ENCODE assay signal across 20 cellular contexts in the genomic region with DNA sequence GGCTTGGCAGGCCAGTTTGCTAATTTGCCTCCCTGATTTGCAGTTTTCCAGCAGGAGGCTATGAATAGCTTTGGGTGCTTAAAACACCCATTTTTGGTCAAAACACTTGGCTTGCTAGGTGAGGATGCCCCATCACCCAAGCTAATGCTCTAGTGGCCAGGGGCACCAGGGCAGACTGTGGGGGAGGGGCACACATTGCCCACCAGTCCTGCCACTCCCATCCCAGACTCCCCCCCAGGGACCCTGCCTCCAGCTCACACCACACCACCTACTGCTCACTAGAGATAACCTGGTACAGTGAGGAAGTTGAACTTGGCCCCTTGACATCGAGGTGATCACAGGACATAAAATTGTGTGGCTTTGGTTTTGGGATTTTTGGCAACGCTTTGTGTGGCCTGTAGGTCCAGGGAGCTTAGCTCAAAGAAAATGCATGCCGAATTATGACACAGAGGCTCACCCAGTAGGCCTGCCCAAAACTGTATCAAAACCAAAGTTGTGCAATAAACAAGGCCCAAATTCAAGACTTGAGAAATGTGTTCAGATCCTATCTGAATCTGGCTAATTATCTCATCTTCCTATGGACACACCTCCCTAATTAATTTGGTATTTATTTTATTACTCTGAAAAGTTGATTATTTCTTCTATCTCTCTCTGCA. TPM values are rescaled to one million over a fixed set of nuclear protein-coding genes. Genes with fewer than 3 reads are reported as not detected.
DNase-seq lines count a peak whose midpoint lies in the region; ATAC-seq and TF ChIP-seq lines count a peak whose summit lies in the region.
"Had no signal": no experiment of that assay in that cellular context is flagged by ENCODE, and none has a peak within 500 bp of the region (broad histone marks: within the 10 kb centered on the region; RNA-seq: fewer than 3 reads in every experiment).

No MANE protein-coding gene starts in this region.

- no peak overlapping the region for H3K27ac Mint-ChIP-seq in endothelial cell (ENCODE audit: unreplicated experiment)
- H3K27ac Mint-ChIP-seq in T-cell: no peak overlapping the region
- H3K27ac Mint-ChIP-seq: activated naive CD8-positive, alpha-beta T cell treated with anti-CD3 and anti-CD28 coated beads, Interleukin-2, amount 50 U/mL, for 24 hours; stimulated activated naive B cell treated with anti-CD40 and anti-IgM and Interleukin-4, amounts not matched to agents 10 μg/mL and 1 μg/mL and 100 μg/mL, for 72 hours had no signal

- no peak overlapping the region for H3K9ac ChIP-seq in IMR-90 (ENCODE audit: low read depth, low read length)
- peak overlapping the region; percentile 89 for H3K9ac ChIP-seq in adipocyte (ENCODE audit: low read length)
- peak overlapping the region; percentile 13; the same call in 1 of the 2 replicates for H3K9ac ChIP-seq in iPS-20b (ENCODE audit: low read depth, low read length)
- H3K9ac ChIP-seq in subcutaneous abdominal adipose tissue (ENCODE audit: low read length in 5 of 5): peak overlapping the region in 1 of 5 donors; percentile 1
- H3K9ac ChIP-seq: BLaER1 treated with 17β-estradiol and CSF1 and Interleukin-3, amounts not matched to agents 10 nM and 100 nM had no signal

- in situ Hi-C loops in IMR-90 (cut with MboI; ENCODE audit: low sequenced_read_pairs): loop anchor here (5.0 kb wide), 2 partner anchors 427 to 712 kb away; no protein-coding TSS in a partner anchor

- H3K9me3 ChIP-seq in IMR-90 (ENCODE audit: control insufficient read depth, insufficient read depth, low read length) (no peaks in the 10 kb centered on the region), adipocyte (ENCODE audit: control insufficient read depth, low read length) (no peaks in the 10 kb centered on the region), iPS-20b (ENCODE audit: insufficient read depth, low read depth, low read length) (no peaks in the 10 kb centered on the region), subcutaneous abdominal adipose tissue (ENCODE audit: control insufficient read depth in 5 of 5, low read length in 5 of 5) (no peaks in the 10 kb centered on the region)
- H3K9me3 ChIP-seq: BLaER1 treated with 17β-estradiol and CSF1 and Interleukin-3, amounts not matched to agents 10 nM and 100 nM; esophagus squamous epithelium had no signal

- H3K27me3 ChIP-seq in IMR-90 (ENCODE audit: control insufficient read depth, insufficient read depth, low read length) (no peaks in the 10 kb centered on the region), adipocyte (replicated peaks; ENCODE audit: control insufficient read depth, insufficient read depth, low read length) (no peaks in the 10 kb centered on the region), iPS-20b (ENCODE audit: insufficient read depth, low read length) (peaks cover 18% of the 10 kb centered on the region), subcutaneous abdominal adipose tissue (ENCODE audit: control insufficient read depth in 5 of 5, insufficient read depth in 4 of 5, low read length in 5 of 5) (peaks cover 0 to 5% (median 0%) of the 10 kb centered on the region in 5 donors)

- H3K27me3 Mint-ChIP-seq in endothelial cell (ENCODE audit: unreplicated experiment) (peaks cover 9% of the 10 kb centered on the region), T-cell (peaks cover 60 to 69% of the 10 kb centered on the region in 2 donors)

- H3K4me3 Mint-ChIP-seq in endothelial cell (ENCODE audit: unreplicated experiment) (no peak overlapping the region), T-cell (no peak overlapping the region)
- H3K4me3 Mint-ChIP-seq: activated naive CD8-positive, alpha-beta T cell treated with anti-CD3 and anti-CD28 coated beads, Interleukin-2, amount 50 U/mL, for 24 hours; stimulated activated naive B cell treated with anti-CD40 and anti-IgM and Interleukin-4, amounts not matched to agents 10 μg/mL and 1 μg/mL and 100 μg/mL, for 72 hours had no signal

- no TSS peak for BruUV-seq in IMR-90 (replicated peaks; lab: Mats Ljungman, UMichigan)

- H3K9me1 ChIP-seq in IMR-90 (ENCODE audit: insufficient read depth, low read length): peaks cover 23% of the 10 kb centered on the region

- no peak overlapping the region for H3K18ac ChIP-seq in IMR-90 (ENCODE audit: low read depth, low read length)

- H3K36me3 ChIP-seq in IMR-90 (ENCODE audit: control insufficient read depth, insufficient read depth, low read length) (no peaks in the 10 kb centered on the region), adipocyte (ENCODE audit: control insufficient read depth, insufficient read depth, low read length, severe bottlenecking) (no peaks in the 10 kb centered on the region), iPS-20b (ENCODE audit: insufficient read depth, low read depth, low read length) (no peaks in the 10 kb centered on the region), subcutaneous abdominal adipose tissue (ENCODE audit: control insufficient read depth in 5 of 5, insufficient read depth in 5 of 5, low read length in 5 of 5) (no peaks in the 10 kb centered on the region)
- H3K36me3 ChIP-seq: BLaER1 treated with 17β-estradiol and CSF1 and Interleukin-3, amounts not matched to agents 10 nM and 100 nM; esophagus squamous epithelium had no signal

- H3K4me1 ChIP-seq in IMR-90 (ENCODE audit: control insufficient read depth, insufficient read depth, low read length): peaks cover 25% of the 10 kb centered on the region
- peaks cover 68% of the 10 kb centered on the region for H3K4me1 ChIP-seq in adipocyte (ENCODE audit: control insufficient read depth, insufficient read depth, low read length)
- peaks cover 63% of the 10 kb centered on the region for H3K4me1 ChIP-seq in iPS-20b (ENCODE audit: insufficient read depth, low read length)
- H3K4me1 ChIP-seq in subcutaneous abdominal adipose tissue (ENCODE audit: control insufficient read depth in 5 of 5, insufficient read depth in 5 of 5, low read length in 5 of 5): peaks cover 11 to 80% (median 73%) of the 10 kb centered on the region in 5 donors

- peak overlapping the region; percentile 62; the same call in 1 of the 2 replicates for H3K14ac ChIP-seq in IMR-90 (replicated peaks; ENCODE audit: low read depth, low read length)

- CTCF ChIA-PET in IMR-90 (lab: Yijun Ruan, JAX) (interaction anchor here (0.7 to 4.5 kb wide), 5 partner anchors 89 to 714 kb away, joined by 3 to 26 read pairs (median 3); no protein-coding TSS in a partner anchor), T-cell (lab: Charles Lee) (interaction anchor here (0.8 to 4.8 kb wide), 5 partner anchors 14 to 716 kb away, joined by 3 to 33 read pairs (median 3); no protein-coding TSS in a partner anchor)

- no peak overlapping the region for H2AK9ac ChIP-seq in IMR-90 (replicated peaks; ENCODE audit: low read depth, low read length, poor library complexity)

- no peak overlapping the region for H2BK5ac ChIP-seq in IMR-90 (ENCODE audit: low read depth, low read length, poor library complexity, severe bottlenecking)

- H3K79me1 ChIP-seq in IMR-90 (ENCODE audit: low read depth in 1 of 2, low read length in 2 of 2): peaks cover 27 to 75% of the 10 kb centered on the region in 2 experiments

- no peak overlapping the region for H2AFZ ChIP-seq in IMR-90 (replicated peaks; ENCODE audit: low read length, poor library complexity)

- H3K4me1 Mint-ChIP-seq in endothelial cell (ENCODE audit: unreplicated experiment) (peaks cover 53% of the 10 kb centered on the region), T-cell (peaks cover 15 to 19% (median 18%) of the 10 kb centered on the region in 3 donors)

- ATAC-seq in IMR-90 (ENCODE audit: low read depth): no peak
- ATAC-seq in T-cell (replicated peaks in 1 of 4): no peak
- ATAC-seq: activated naive CD8-positive, alpha-beta T cell treated with anti-CD3 and anti-CD28 coated beads, Interleukin-2, amount 50 U/mL, for 24 hours; stimulated activated naive B cell treated with anti-CD40 and anti-IgM and Interleukin-4, amounts not matched to agents 10 μg/mL and 1 μg/mL and 100 μg/mL, for 72 hours had no signal

- WGBS in IMR-90 (ENCODE audit: extremely low coverage in 2 of 2, insufficient read length in 1 of 2), 2 experiments: no CpG with 5 or more reads among the region's 3 CpGs

- peak overlapping the region; percentile 85 for H2AK5ac ChIP-seq in IMR-90 (ENCODE audit: low read depth, low read length)

- peak overlapping the region; percentile 54 for H2BK120ac ChIP-seq in IMR-90 (ENCODE audit: low read depth, low read length)

- H2BK20ac ChIP-seq in IMR-90 (ENCODE audit: low read depth, low read length): peak overlapping the region; percentile 12; the same call in 1 of the 2 replicates

- H3K56ac ChIP-seq in IMR-90 (ENCODE audit: extremely low read depth, insufficient read depth, low read length): no peak overlapping the region

- H3K4ac ChIP-seq in IMR-90 (ENCODE audit: low read depth, low read length): peak overlapping the region; percentile 45

- H3K23ac ChIP-seq in IMR-90 (ENCODE audit: low read depth, low read length): peak overlapping the region; percentile 3; the same call in 1 of the 2 replicates

- TF ChIP-seq RAD21 in IMR-90 (IDR thresholded peaks at IDR 0.05; ENCODE audit: low read length): no peak

- H3K4me3 ChIP-seq in IMR-90 (ENCODE audit: insufficient read depth, low read depth, low read length): no peak overlapping the region
- peak overlapping the region; percentile 88 for H3K4me3 ChIP-seq in adipocyte (ENCODE audit: low read length)
- H3K4me3 ChIP-seq in iPS-20b (ENCODE audit: low read length): peak overlapping the region; percentile 6; the same call in 1 of the 2 replicates
- H3K4me3 ChIP-seq in subcutaneous abdominal adipose tissue (ENCODE audit: low read depth in 1 of 5, low read length in 5 of 5): peak overlapping the region in 2 of 5 donors; percentile 9 to 19
- H3K4me3 ChIP-seq: BLaER1 treated with 17β-estradiol and CSF1 and Interleukin-3, amounts not matched to agents 10 nM and 100 nM had no signal

- TF ChIP-seq CTCF in IMR-90 (conservative IDR thresholded peaks at IDR 0.05; ENCODE audit: low read depth, low read length): no peak
- no peak for TF ChIP-seq CTCF in endothelial cell (IDR thresholded peaks at IDR 0.05; ENCODE audit: unreplicated experiment)

- TF ChIP-seq POLR2A in IMR-90 (IDR thresholded peaks at IDR 0.05; ENCODE audit: low read depth, low read length): no peak

- H3K4me2 ChIP-seq in IMR-90 (ENCODE audit: low read depth, low read length): no peak overlapping the region

- H4K5ac ChIP-seq in IMR-90 (ENCODE audit: low read depth, low read length): no peak overlapping the region

- H3K27ac ChIP-seq in IMR-90 (ENCODE audit: insufficient read depth, low read length): no peak overlapping the region
- H3K27ac ChIP-seq in iPS-20b (ENCODE audit: low read length): peak overlapping the region; percentile 3
- H3K27ac ChIP-seq in subcutaneous abdominal adipose tissue (ENCODE audit: low read depth, low read length): peak overlapping the region; percentile 63
- H3K27ac ChIP-seq: BLaER1 treated with 17β-estradiol and CSF1 and Interleukin-3, amounts not matched to agents 10 nM and 100 nM had no signal

- H3K9me3 Mint-ChIP-seq in endothelial cell (ENCODE audit: unreplicated experiment): no peaks in the 10 kb centered on the region
- no peaks in the 10 kb centered on the region for H3K9me3 Mint-ChIP-seq in T-cell
- H3K9me3 Mint-ChIP-seq: activated naive CD8-positive, alpha-beta T cell treated with anti-CD3 and anti-CD28 coated beads, Interleukin-2, amount 50 U/mL, for 24 hours; stimulated activated naive B cell treated with anti-CD40 and anti-IgM and Interleukin-4, amounts not matched to agents 10 μg/mL and 1 μg/mL and 100 μg/mL, for 72 hours had no signal

- peak overlapping the region in 1 of 2 experiments; percentile 30; a peak in 1 of 4 replicates for H4K8ac ChIP-seq in IMR-90 (ENCODE audit: low read depth in 2 of 2, low read length in 2 of 2)

- H4K20me1 ChIP-seq in IMR-90 (ENCODE audit: insufficient read depth, low read length): peaks cover 35% of the 10 kb centered on the region; the same call in 1 of the 2 replicates

- H2BK15ac ChIP-seq in IMR-90 (ENCODE audit: low read depth, low read length): peak overlapping the region; percentile 91; the same call in 2 of the 3 replicates

- dilution Hi-C loops in IMR-90 (cut with HindIII; ENCODE audit: low sequenced_read_pairs, unreplicated experiment): no loop called here

- H4K91ac ChIP-seq in IMR-90 (ENCODE audit: insufficient read depth, low read depth, low read length): 0 out of 2 replicates have a peak overlapping the region, but pooled peaks have one; percentile 27

- POLR2A ChIA-PET in IMR-90 (lab: Charles Lee; ENCODE audit: unreplicated experiment): interaction anchor here (2.1 kb wide), 1 partner anchor 713 kb away, joined by 7 read pairs; no protein-coding TSS in a partner anchor
- POLR2A ChIA-PET in T-cell (lab: Charles Lee): no interaction called here

- H3K36me3 Mint-ChIP-seq in endothelial cell (ENCODE audit: low read depth, unreplicated experiment): peaks cover 4% of the 10 kb centered on the region
- H3K36me3 Mint-ChIP-seq in T-cell: no peaks in the 10 kb centered on the region
- H3K36me3 Mint-ChIP-seq: stimulated activated naive B cell treated with anti-CD40 and anti-IgM and Interleukin-4, amounts not matched to agents 10 μg/mL and 1 μg/mL and 100 μg/mL, for 72 hours had no signal

- DNase-seq in IMR-90 (no peak), adipocyte (ENCODE audit: low read depth) (no peak), endothelial cell (ENCODE audit: low spot score) (no peak), T-cell (no peak), middle frontal gyrus (ENCODE audit: extremely low spot score, low spot score) (no peak)
- DNase-seq: activated CD4-positive, alpha-beta T cell treated with anti-CD3 and anti-CD28 coated beads for 4 hours; activated naive CD8-positive, alpha-beta T cell treated with anti-CD3 and anti-CD28 coated beads, Interleukin-2, amount 50 U/mL, for 24 hours; activated T-cell treated with anti-CD3 and anti-CD28 coated beads, Interleukin-2, amount 50 U/mL, for 1 hour; cortex of kidney; esophagus squamous epithelium; NCI-H1092; NCI-H2227 treated with DMSO at 0.1 percent for 48 hours; NK-92 treated with Interleukin-12 subunit alpha and Interleukin-12 subunit beta, amount 100 ng/mL, for 24 hours; occipital lobe; SIG-M5; stimulated activated naive B cell treated with anti-CD40 and anti-IgM and Interleukin-4, amounts not matched to agents 10 μg/mL and 1 μg/mL and 100 μg/mL, for 72 hours; T-helper 9 cell had no signal

- intact Hi-C loops in IMR-90 (cut with micrococcal nuclease): no loop called here

RNA-seq across cellular contexts. Expression of a gene that starts 4.3 kb away (rescaled TPM):
- total RNA-seq in IMR-90 (2012; rRNA removed) (8.8 and 8.9 TPM in 2 replicates), endothelial cell (ENCODE audit: unreplicated experiment) (16.6 TPM), T-cell (under 1 TPM; 0.25 to 0.50 (median 0.30) TPM)
- polyA plus RNA-seq in IMR-90 (2012; rRNA removed): 4.8 and 4.9 TPM in 2 replicates
- polyA plus RNA-seq in IMR-90 (2012; cell fraction: cytosol; rRNA removed): 3.0 and 3.1 TPM in 2 replicates
- polyA plus RNA-seq in IMR-90 (2012; cell fraction: nucleus; rRNA removed; ENCODE audit: low replicate concordance): 4.5 and 10.4 TPM in 2 replicates
